Comparison of ENCODE assay signal across 11 cellular contexts in the genomic region with DNA sequence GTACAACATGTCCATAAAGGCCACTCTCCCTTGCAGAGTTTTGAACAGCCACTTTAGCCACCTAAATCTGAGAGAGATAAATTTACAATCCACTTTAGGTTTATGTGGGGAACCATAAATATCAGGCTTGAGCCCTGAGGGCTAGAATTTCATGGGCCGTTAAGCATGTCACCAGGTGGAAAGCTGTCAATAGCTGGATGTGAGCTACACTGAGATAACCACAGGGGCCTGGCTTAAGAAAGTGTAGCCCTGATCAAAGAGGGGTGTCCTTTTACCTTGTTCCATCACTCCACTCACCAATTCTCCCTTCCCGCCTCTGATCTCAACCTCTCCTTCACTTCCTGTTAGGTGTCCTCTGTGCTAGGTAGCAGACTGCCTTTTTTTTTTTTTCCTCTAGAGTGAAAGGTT.
DNase-seq lines count a peak whose midpoint lies in the region; ATAC-seq and TF ChIP-seq lines count a peak whose summit lies in the region.
"Had no signal": no experiment of that assay in that cellular context is flagged by ENCODE, and none has a peak within 500 bp of the region (broad histone marks: within the 10 kb centered on the region; RNA-seq: fewer than 3 reads in every experiment).

No MANE protein-coding gene starts in this region.

- ATAC-seq in HG03139 (IDR thresholded peaks at IDR 0.05; ENCODE audit: unreplicated experiment): no peak
- ATAC-seq: A549 had no signal

- no peak for TF ChIP-seq POLR2A in uterus (IDR thresholded peaks at IDR 0.05)

- DNase-seq in NCI-H2029 treated with DMSO at 0.1 percent for 48 hours (lab: John Stamatoyannopoulos, UW) (peak; percentile 17), NCI-H2029 (lab: John Stamatoyannopoulos, UW) (no peak), NCI-H2171 (lab: John Stamatoyannopoulos, UW) (peak; percentile 86), mesendoderm (peak; percentile 49), uterus (no peak)
- no peak for DNase-seq in stimulated activated naive CD4-positive, alpha-beta T cell (lab: John Stamatoyannopoulos, UW)
- DNase-seq: NCI-H2227 treated with DMSO at 0.1 percent for 48 hours, trophoblast cell had no signal

- no peak overlapping the region for H3K4ac ChIP-seq in mesendoderm (ENCODE audit: low read depth, low read length)

- TF ChIP-seq CTCF in HEK293 (tag by site-specific recombination; IDR thresholded peaks at IDR 0.05) (no peak), uterus (IDR thresholded peaks at IDR 0.05) (no peak)

- CTCF ChIA-PET in HEK293 (lab: Yijun Ruan, JAX): no interaction called here

- peak overlapping the region; percentile 20; the same call in 1 of the 2 replicates for H3K27ac ChIP-seq in HEK293 (ENCODE audit: extremely low read depth, low read depth, low read length)
- H3K27ac ChIP-seq in mesendoderm (ENCODE audit: low read depth, low read length): no peak overlapping the region
- H3K27ac ChIP-seq in uterus: no peak overlapping the region
- H3K27ac ChIP-seq: A549 had no signal

- POLR2A ChIA-PET in HEK293 (lab: Yijun Ruan, JAX): no interaction called here

- no peak overlapping the region for H3K9ac ChIP-seq in mesendoderm (ENCODE audit: low read length)

- intact Hi-C loops in uterus (cut with DNase I; ENCODE audit: low total_unique reads): no loop called here

- H3K36me3 ChIP-seq in HEK293 (ENCODE audit: control insufficient read depth in 2 of 2, insufficient read depth in 1 of 2, low read length in 2 of 2): no peaks in the 10 kb centered on the region
- H3K36me3 ChIP-seq in mesendoderm (ENCODE audit: control insufficient read depth, insufficient read depth, low read length): no peaks in the 10 kb centered on the region
- no peaks in the 10 kb centered on the region for H3K36me3 ChIP-seq in uterus

- no CpG with 5 or more reads among the region's 2 CpGs for WGBS in mesendoderm (ENCODE audit: extremely low coverage, insufficient coverage, low lambda C conversion rate)

- no peak overlapping the region for H4K8ac ChIP-seq in mesendoderm (ENCODE audit: low read depth, low read length)

- no peaks in the 10 kb centered on the region for H3K79me1 ChIP-seq in mesendoderm (ENCODE audit: low read length)

- H3K23ac ChIP-seq in mesendoderm (ENCODE audit: low read length): no peak overlapping the region

- no peak overlapping the region for H2AK5ac ChIP-seq in mesendoderm (ENCODE audit: low read length)

- H2BK5ac ChIP-seq in mesendoderm (ENCODE audit: low read length): no peak overlapping the region

- H2BK120ac ChIP-seq in mesendoderm (ENCODE audit: low read depth, low read length): no peak overlapping the region

- H3K18ac ChIP-seq in mesendoderm (ENCODE audit: low read length): peak overlapping the region; percentile 8

- H3K27me3 ChIP-seq in mesendoderm (ENCODE audit: insufficient read depth, low read length, poor library complexity) (no peaks in the 10 kb centered on the region), uterus (no peaks in the 10 kb centered on the region)

- H3K56ac ChIP-seq in mesendoderm (ENCODE audit: low read length): no peak overlapping the region

- H3K79me2 ChIP-seq in mesendoderm (ENCODE audit: control insufficient read depth, insufficient read depth, low read length): no peaks in the 10 kb centered on the region

- H3K4me3 ChIP-seq in HEK293 (ENCODE audit: low read depth, low read length) (no peak overlapping the region), mesendoderm (ENCODE audit: low read length) (no peak overlapping the region), uterus (no peak overlapping the region)
- H3K4me3 ChIP-seq: A549 had no signal

- H2BK15ac ChIP-seq in mesendoderm (replicated peaks; ENCODE audit: low read depth): no peak overlapping the region

- no peak overlapping the region for H4K5ac ChIP-seq in mesendoderm (ENCODE audit: low read length)

- no peaks in the 10 kb centered on the region for H3K9me3 ChIP-seq in HEK293 (ENCODE audit: control insufficient read depth, insufficient read depth, low read depth, low read length)
- no peaks in the 10 kb centered on the region for H3K9me3 ChIP-seq in uterus
- H3K9me3 ChIP-seq: A549 had no signal

- no peak overlapping the region for H3K4me2 ChIP-seq in mesendoderm (ENCODE audit: low read length)
- H3K4me2 ChIP-seq: A549 had no signal

- H3K4me1 ChIP-seq in HEK293 (ENCODE audit: control insufficient read depth, insufficient read depth, low read length) (peaks cover 24% of the 10 kb centered on the region), mesendoderm (ENCODE audit: control insufficient read depth, low read depth, low read length) (peaks cover 14% of the 10 kb centered on the region), uterus (no peaks in the 10 kb centered on the region)
- H3K4me1 ChIP-seq: A549 had no signal

TF ChIP-seq in HEK293, 187 proteins besides CTCF, POLR2A, EP300 and RAD21 (continues in another document):
- TF ChIP-seq ZNF10 (tag by site-specific recombination; IDR thresholded peaks at IDR 0.05) (0 out of 2 replicates have a peak, but pooled peaks have one; percentile 32), ZNF670 (tag by site-specific recombination; IDR thresholded peaks at IDR 0.05; ENCODE audit: low read depth) (no peak), ZBTB17 (tag by site-specific recombination; IDR thresholded peaks at IDR 0.05) (peak; percentile 39; the same call in 1 of the 2 replicates), MZF1 (tag by site-specific recombination; IDR thresholded peaks at IDR 0.05; ENCODE audit: borderline replicate concordance) (peak; percentile 83; the same call in 1 of the 2 replicates), ZNF366 (tag by site-specific recombination; conservative IDR thresholded peaks at IDR 0.05) (peak; percentile 71; the same call in 1 of the 2 replicates), ZFP3 (tag by site-specific recombination; IDR thresholded peaks at IDR 0.05; ENCODE audit: low read depth) (no peak), YY2 (tag by site-specific recombination; IDR thresholded peaks at IDR 0.05) (no peak), GFI1B (tag by site-specific recombination; IDR thresholded peaks at IDR 0.05) (peak; percentile 70; the same call in 1 of the 2 replicates), TCF7L2 (IDR thresholded peaks at IDR 0.05; ENCODE audit: borderline replicate concordance, low read depth, low read length) (peak; percentile 72), ZNF561 (tag by site-specific recombination; IDR thresholded peaks at IDR 0.05; ENCODE audit: borderline replicate concordance) (0 out of 2 replicates have a peak, but pooled peaks have one; percentile 39), SP7 (tag by site-specific recombination; IDR thresholded peaks at IDR 0.05) (peak; percentile 84), YY1 (tag by site-specific recombination; IDR thresholded peaks at IDR 0.05) (no peak), ZNF24 (tag by site-specific recombination; IDR thresholded peaks at IDR 0.05) (0 out of 2 replicates have a peak, but pooled peaks have one; percentile 61), PRDM1 (tag by site-specific recombination; IDR thresholded peaks at IDR 0.05) (no peak), ZNF146 (tag by site-specific recombination; IDR thresholded peaks at IDR 0.05) (no peak), FEZF1 (tag by site-specific recombination; IDR thresholded peaks at IDR 0.05) (peak; percentile 97), OSR2 (tag by site-specific recombination; IDR thresholded peaks at IDR 0.05) (peak; percentile 83; the same call in 1 of the 2 replicates), ZNF585B (tag by site-specific recombination; IDR thresholded peaks at IDR 0.05) (no peak)
- TF ChIP-seq, protein P1, sequence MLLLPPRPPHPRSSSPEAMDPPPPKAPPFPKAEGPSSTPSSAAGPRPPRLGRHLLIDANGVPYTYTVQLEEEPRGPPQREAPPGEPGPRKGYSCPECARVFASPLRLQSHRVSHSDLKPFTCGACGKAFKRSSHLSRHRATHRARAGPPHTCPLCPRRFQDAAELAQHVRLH (tag by site-specific recombination; IDR thresholded peaks at IDR 0.05): peak; percentile 48; the same call in 1 of the 2 replicates
- TF ChIP-seq, protein P2, sequence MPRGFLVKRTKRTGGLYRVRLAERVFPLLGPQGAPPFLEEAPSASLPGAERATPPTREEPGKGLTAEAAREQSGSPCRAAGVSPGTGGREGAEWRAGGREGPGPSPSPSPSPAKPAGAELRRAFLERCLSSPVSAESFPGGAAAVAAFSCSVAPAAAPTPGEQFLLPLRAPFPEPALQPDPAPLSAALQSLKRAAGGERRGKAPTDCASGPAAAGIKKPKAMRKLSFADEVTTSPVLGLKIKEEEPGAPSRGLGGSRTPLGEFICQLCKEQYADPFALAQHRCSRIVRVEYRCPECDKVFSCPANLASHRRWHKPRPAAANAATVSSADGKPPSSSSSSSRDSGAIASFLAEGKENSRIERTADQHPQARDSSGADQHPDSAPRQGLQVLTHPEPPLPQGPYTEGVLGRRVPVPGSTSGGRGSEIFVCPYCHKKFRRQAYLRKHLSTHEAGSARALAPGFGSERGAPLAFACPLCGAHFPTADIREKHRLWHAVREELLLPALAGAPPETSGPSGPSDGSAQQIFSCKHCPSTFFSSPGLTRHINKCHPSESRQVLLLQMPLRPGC (tag by site-specific recombination; IDR thresholded peaks at IDR 0.05): peak; percentile 20; the same call in 1 of the 2 replicates
- TF ChIP-seq, protein P3, sequence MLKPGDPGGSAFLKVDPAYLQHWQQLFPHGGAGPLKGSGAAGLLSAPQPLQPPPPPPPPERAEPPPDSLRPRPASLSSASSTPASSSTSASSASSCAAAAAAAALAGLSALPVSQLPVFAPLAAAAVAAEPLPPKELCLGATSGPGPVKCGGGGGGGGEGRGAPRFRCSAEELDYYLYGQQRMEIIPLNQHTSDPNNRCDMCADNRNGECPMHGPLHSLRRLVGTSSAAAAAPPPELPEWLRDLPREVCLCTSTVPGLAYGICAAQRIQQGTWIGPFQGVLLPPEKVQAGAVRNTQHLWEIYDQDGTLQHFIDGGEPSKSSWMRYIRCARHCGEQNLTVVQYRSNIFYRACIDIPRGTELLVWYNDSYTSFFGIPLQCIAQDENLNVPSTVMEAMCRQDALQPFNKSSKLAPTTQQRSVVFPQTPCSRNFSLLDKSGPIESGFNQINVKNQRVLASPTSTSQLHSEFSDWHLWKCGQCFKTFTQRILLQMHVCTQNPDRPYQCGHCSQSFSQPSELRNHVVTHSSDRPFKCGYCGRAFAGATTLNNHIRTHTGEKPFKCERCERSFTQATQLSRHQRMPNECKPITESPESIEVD (tag by site-specific recombination; IDR thresholded peaks at IDR 0.05): peak; percentile 87

Comparison
In these comparisons a context has a peak if more than half of its experiments do, and no peak if none do; other contexts are left out.
1. DNase-seq: peak in NCI-H2029 treated with DMSO at 0.1 percent for 48 hours (single experiment), NCI-H2171 (single experiment) and mesendoderm (single experiment); none in NCI-H2029 (single experiment), stimulated activated naive CD4-positive, alpha-beta T cell (0 of 6) and uterus (0 of 2).